1 cellular context compared by ENCODE assay signal in genomic region chr10:89702121-89702480, GRCh38.
TF ChIP-seq lines count a peak whose summit lies in the region.

No MANE protein-coding gene starts in this region.

TF ChIP-seq in IMR-90, 13 proteins besides CTCF, POLR2A, EP300 and RAD21:
- TF ChIP-seq SMC3 (IDR thresholded peaks at IDR 0.05; ENCODE audit: low read depth, low read length) (no peak), FOS (IDR thresholded peaks at IDR 0.05; ENCODE audit: low read depth, low read length) (no peak), CHD1 (IDR thresholded peaks at IDR 0.05; ENCODE audit: low read depth, low read length) (no peak), MAFK (IDR thresholded peaks at IDR 0.05; ENCODE audit: low read depth, low read length) (no peak), BHLHE40 (IDR thresholded peaks at IDR 0.05; ENCODE audit: low read depth, low read length) (no peak), RFX5 (IDR thresholded peaks at IDR 0.05; ENCODE audit: low read depth, low read length) (no peak), MXI1 (IDR thresholded peaks at IDR 0.05; ENCODE audit: borderline replicate concordance, low read depth, low read length) (no peak), RCOR1 (IDR thresholded peaks at IDR 0.05; ENCODE audit: insufficient replicate concordance, low read length) (no peak), NFE2L2 (IDR thresholded peaks at IDR 0.05; ENCODE audit: low read depth, low read length) (no peak), CEBPB (IDR thresholded peaks at IDR 0.05; ENCODE audit: low read depth, low read length) (no peak), MAZ (IDR thresholded peaks at IDR 0.05; ENCODE audit: borderline replicate concordance, low read depth, low read length) (no peak), ELK1 (IDR thresholded peaks at IDR 0.05; ENCODE audit: borderline replicate concordance, low read depth, low read length) (no peak)
- TF ChIP-seq, protein P1, sequence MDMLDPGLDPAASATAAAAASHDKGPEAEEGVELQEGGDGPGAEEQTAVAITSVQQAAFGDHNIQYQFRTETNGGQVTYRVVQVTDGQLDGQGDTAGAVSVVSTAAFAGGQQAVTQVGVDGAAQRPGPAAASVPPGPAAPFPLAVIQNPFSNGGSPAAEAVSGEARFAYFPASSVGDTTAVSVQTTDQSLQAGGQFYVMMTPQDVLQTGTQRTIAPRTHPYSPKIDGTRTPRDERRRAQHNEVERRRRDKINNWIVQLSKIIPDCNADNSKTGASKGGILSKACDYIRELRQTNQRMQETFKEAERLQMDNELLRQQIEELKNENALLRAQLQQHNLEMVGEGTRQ (IDR thresholded peaks at IDR 0.05; ENCODE audit: low read depth, low read length), result no peak
